Comparison of ENCODE assay signal across 2 cellular contexts in genomic region chr17:81120149-81120484, GRCh38.
TF ChIP-seq lines count a peak whose summit lies in the region.

No MANE protein-coding gene starts in this region.

TF ChIP-seq in A549, 52 proteins besides CTCF, POLR2A, EP300 and RAD21 (continued from another document):
- TF ChIP-seq, protein P1, sequence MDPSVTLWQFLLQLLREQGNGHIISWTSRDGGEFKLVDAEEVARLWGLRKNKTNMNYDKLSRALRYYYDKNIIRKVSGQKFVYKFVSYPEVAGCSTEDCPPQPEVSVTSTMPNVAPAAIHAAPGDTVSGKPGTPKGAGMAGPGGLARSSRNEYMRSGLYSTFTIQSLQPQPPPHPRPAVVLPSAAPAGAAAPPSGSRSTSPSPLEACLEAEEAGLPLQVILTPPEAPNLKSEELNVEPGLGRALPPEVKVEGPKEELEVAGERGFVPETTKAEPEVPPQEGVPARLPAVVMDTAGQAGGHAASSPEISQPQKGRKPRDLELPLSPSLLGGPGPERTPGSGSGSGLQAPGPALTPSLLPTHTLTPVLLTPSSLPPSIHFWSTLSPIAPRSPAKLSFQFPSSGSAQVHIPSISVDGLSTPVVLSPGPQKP (IDR thresholded peaks at IDR 0.05; ENCODE audit: low read depth, low read length): no peak
- TF ChIP-seq FOXS1 (CRISPR knock-in tag; IDR thresholded peaks at IDR 0.05) (no peak), BHLHE40 (IDR thresholded peaks at IDR 0.05; ENCODE audit: low read depth, low read length) (no peak), HDAC2 (IDR thresholded peaks at IDR 0.05) (no peak), MAZ (IDR thresholded peaks at IDR 0.05; ENCODE audit: borderline replicate concordance, low read depth, low read length) (no peak), HOXB13 (CRISPR knock-in tag; IDR thresholded peaks at IDR 0.05; ENCODE audit: low read depth) (no peak), BCL3 (IDR thresholded peaks at IDR 0.05) (no peak), RARB (CRISPR knock-in tag; IDR thresholded peaks at IDR 0.05) (no peak), SREBF2 (IDR thresholded peaks at IDR 0.05) (no peak)
- TF ChIP-seq, protein P2, sequence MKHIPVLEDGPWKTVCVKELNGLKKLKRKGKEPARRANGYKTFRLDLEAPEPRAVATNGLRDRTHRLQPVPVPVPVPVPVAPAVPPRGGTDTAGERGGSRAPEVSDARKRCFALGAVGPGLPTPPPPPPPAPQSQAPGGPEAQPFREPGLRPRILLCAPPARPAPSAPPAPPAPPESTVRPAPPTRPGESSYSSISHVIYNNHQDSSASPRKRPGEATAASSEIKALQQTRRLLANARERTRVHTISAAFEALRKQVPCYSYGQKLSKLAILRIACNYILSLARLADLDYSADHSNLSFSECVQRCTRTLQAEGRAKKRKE (CRISPR knock-in tag; IDR thresholded peaks at IDR 0.05; ENCODE audit: low read depth): no peak
- TF ChIP-seq, protein P3, sequence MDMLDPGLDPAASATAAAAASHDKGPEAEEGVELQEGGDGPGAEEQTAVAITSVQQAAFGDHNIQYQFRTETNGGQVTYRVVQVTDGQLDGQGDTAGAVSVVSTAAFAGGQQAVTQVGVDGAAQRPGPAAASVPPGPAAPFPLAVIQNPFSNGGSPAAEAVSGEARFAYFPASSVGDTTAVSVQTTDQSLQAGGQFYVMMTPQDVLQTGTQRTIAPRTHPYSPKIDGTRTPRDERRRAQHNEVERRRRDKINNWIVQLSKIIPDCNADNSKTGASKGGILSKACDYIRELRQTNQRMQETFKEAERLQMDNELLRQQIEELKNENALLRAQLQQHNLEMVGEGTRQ (IDR thresholded peaks at IDR 0.05): no peak
- TF ChIP-seq, protein P4, sequence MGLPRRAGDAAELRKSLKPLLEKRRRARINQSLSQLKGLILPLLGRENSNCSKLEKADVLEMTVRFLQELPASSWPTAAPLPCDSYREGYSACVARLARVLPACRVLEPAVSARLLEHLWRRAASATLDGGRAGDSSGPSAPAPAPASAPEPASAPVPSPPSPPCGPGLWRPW (IDR thresholded peaks at IDR 0.05): no peak

TF ChIP-seq in WTC11, 78 proteins besides CTCF, POLR2A, EP300 and RAD21 (continued from another document):
- TF ChIP-seq ARID4B (CRISPR knock-in tag; IDR thresholded peaks at IDR 0.05; ENCODE audit: borderline replicate concordance) (no peak), ZNF121 (CRISPR knock-in tag; IDR thresholded peaks at IDR 0.05) (no peak), ZNF671 (CRISPR knock-in tag; IDR thresholded peaks at IDR 0.05) (no peak), ZBTB21 (CRISPR knock-in tag; IDR thresholded peaks at IDR 0.05; ENCODE audit: borderline replicate concordance) (no peak), SMAD3 (CRISPR knock-in tag; IDR thresholded peaks at IDR 0.05; ENCODE audit: borderline replicate concordance) (no peak), ZNF232 (CRISPR knock-in tag; IDR thresholded peaks at IDR 0.05) (no peak), SOX15 (CRISPR knock-in tag; IDR thresholded peaks at IDR 0.05) (no peak), ESRRA (CRISPR knock-in tag; IDR thresholded peaks at IDR 0.05; ENCODE audit: borderline replicate concordance) (no peak), GTF2I (CRISPR knock-in tag; conservative IDR thresholded peaks at IDR 0.05) (no peak), ZNF396 (CRISPR knock-in tag; IDR thresholded peaks at IDR 0.05; ENCODE audit: borderline replicate concordance) (no peak), TEAD1 (CRISPR knock-in tag; IDR thresholded peaks at IDR 0.05) (no peak)
